8 cellular contexts compared by ENCODE assay signal in the genomic region with DNA sequence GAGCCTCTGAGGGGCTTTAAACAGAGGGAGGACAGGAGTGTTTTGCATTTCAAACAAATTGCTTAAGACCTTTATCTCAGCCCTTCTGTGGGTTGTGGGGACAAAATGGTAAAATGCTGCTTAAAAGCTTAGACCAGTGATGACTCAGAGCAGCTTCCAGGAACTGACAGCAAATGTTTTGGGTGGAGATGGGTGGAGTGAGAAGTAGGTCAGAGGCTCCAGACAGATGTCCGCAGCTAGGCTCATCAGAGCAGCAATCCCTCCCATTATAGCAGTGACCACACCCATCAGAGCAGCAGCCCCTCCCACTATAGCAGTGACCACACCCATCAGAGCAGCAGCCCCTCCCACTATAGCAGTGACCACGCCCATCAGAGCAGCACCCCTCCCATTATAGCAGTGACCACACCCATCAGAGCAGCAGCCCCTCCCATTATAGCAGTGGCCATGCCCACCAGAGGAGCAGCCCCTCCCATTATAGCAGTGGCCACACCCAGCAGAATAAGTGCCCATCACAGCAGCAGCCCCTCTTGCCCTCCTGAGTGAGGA.
DNase-seq lines count a peak whose midpoint lies in the region; ATAC-seq and TF ChIP-seq lines count a peak whose summit lies in the region.

No MANE protein-coding gene starts in this region.

- no peak for TF ChIP-seq CTCF in Panc1 (IDR thresholded peaks at IDR 0.05)
- TF ChIP-seq CTCF in colonic mucosa (IDR thresholded peaks at IDR 0.05), result no peak

- POLR2A ChIA-PET in Panc1 (lab: Charles Lee), result interaction anchor here (0.6 kb wide), 1 partner anchor 30 kb away, joined by 4 read pairs; no protein-coding TSS in a partner anchor

- BruUV-seq in Panc1 (replicated peaks; lab: Mats Ljungman, UMichigan), result no TSS peak

- H3K27me3 ChIP-seq in Panc1 (ENCODE audit: control insufficient read depth, insufficient read depth, low read length) (no peaks in the 10 kb centered on the region; the same call in 1 of the 2 replicates), colonic mucosa (no peaks in the 10 kb centered on the region)

- in situ Hi-C loops in Panc1 (cut with HindIII; ENCODE audit: low pct_unique_long_range_greater_than_20kb, low sequenced_read_pairs), result no loop called here

- intact Hi-C loops in Panc1 (cut with micrococcal nuclease; ENCODE audit: unreplicated experiment) (loop anchor here (1.0 kb wide), 1 partner anchor 19 kb away; no protein-coding TSS in a partner anchor), colonic mucosa (cut with DNase I) (no loop called here), posterior vena cava (cut with DNase I) (no loop called here)

- CTCF ChIA-PET in Panc1 (lab: Charles Lee), result interaction anchor here (0.6 to 1.2 kb wide), 2 partner anchors 13 to 189 kb away, joined by 3 to 5 read pairs; no protein-coding TSS in a partner anchor

- H3K4me1 ChIP-seq in Panc1 (ENCODE audit: control insufficient read depth, insufficient read depth, low read length), result no peaks in the 10 kb centered on the region
- H3K4me1 ChIP-seq in colonic mucosa, result no peaks in the 10 kb centered on the region

- ATAC-seq in Panc1, result peak; percentile 54; the same call in 1 of the 2 replicates
- no peak for ATAC-seq in HG02759 (IDR thresholded peaks at IDR 0.05; ENCODE audit: unreplicated experiment)

- H3K9me3 ChIP-seq in Panc1 (ENCODE audit: control insufficient read depth, insufficient read depth, low read depth, low read length) (no peaks in the 10 kb centered on the region), colonic mucosa (no peaks in the 10 kb centered on the region)

- no peak overlapping the region for H3K4me3 ChIP-seq in Panc1 (ENCODE audit: low read depth in 2 of 2, low read length in 2 of 2)
- no peak overlapping the region for H3K4me3 ChIP-seq in colonic mucosa

- H3K27ac ChIP-seq in Panc1 (ENCODE audit: low read length) (no peak overlapping the region), colonic mucosa (no peak overlapping the region)

- DNase-seq in GM04504 (ENCODE audit: low read depth), result peak; percentile 25
- no peak for DNase-seq in Panc1 (ENCODE audit: low read depth, low spot score)
- DNase-seq in colonic mucosa, result peak; percentile 30
- peak; percentile 82 for DNase-seq in posterior vena cava (ENCODE audit: low spot score)
- DNase-seq in NCI-H187 treated with DMSO at 0.1 percent for 48 hours (lab: John Stamatoyannopoulos, UW), result no peak
- no peak for DNase-seq in mesenteric fat pad (ENCODE audit: low spot score)
- no peak for DNase-seq in cerebellar nuclear complex (lab: John Stamatoyannopoulos, UW)

- H3K9ac ChIP-seq in colonic mucosa (ENCODE audit: low read depth in 2 of 2, low read length in 2 of 2), result no peak overlapping the region

- H3K36me3 ChIP-seq in Panc1 (ENCODE audit: control insufficient read depth, insufficient read depth, low read length) (no peaks in the 10 kb centered on the region), colonic mucosa (no peaks in the 10 kb centered on the region)

Comparison
In these comparisons a context has a peak if more than half of its experiments do, and no peak if none do; other contexts are left out.
1. DNase-seq: peak in GM04504 (single experiment), colonic mucosa (single experiment) and posterior vena cava (single experiment); none in Panc1 (single experiment), NCI-H187 treated with DMSO at 0.1 percent for 48 hours (single experiment), mesenteric fat pad (single experiment) and cerebellar nuclear complex (0 of 2).